19 cellular contexts compared by ENCODE assay signal in the genomic region with DNA sequence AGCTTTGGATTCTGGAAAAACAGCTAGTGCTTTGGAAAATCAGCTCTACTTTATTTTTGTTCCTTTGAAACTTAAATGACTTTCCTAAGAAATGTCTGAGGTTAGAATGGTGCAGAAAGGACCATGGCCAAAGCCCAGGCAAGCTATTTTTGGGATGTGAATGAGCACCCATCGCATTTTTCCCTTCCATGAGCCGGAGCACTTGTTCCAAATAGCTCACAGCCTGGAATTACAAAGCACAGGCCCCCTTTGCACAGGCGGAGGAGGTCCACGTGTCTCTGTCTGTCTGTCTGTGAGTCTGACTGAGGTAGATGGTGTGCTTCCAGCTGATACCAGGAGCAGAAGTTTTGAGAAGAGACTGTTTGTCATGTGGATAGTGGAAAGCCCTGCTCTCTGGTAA. TPM values are rescaled to one million over a fixed set of nuclear protein-coding genes. Genes with fewer than 3 reads are reported as not detected.
DNase-seq lines count a peak whose midpoint lies in the region; ATAC-seq, FAIRE-seq and TF ChIP-seq lines count a peak whose summit lies in the region.
"Had no signal": no experiment of that assay in that cellular context is flagged by ENCODE, and none has a peak within 500 bp of the region (broad histone marks: within the 10 kb centered on the region; RNA-seq: fewer than 3 reads in every experiment).

No MANE protein-coding gene starts in this region.

- TF ChIP-seq CTCF in CD14-positive monocyte (IDR thresholded peaks at IDR 0.05): no peak
- no peak for TF ChIP-seq CTCF in GM12878 (IDR thresholded peaks at IDR 0.05 in 2 of 3, conservative IDR thresholded peaks at IDR 0.05 in 1 of 3; ENCODE audit: control insufficient read depth in 2 of 3, extremely low read depth in 1 of 3, insufficient read depth in 1 of 3, low read depth in 3 of 3, low read length in 3 of 3)
- no peak for TF ChIP-seq CTCF in CD8-positive, alpha-beta T cell (IDR thresholded peaks at IDR 0.05)

- no peaks in the 10 kb centered on the region for H3K9me3 Mint-ChIP-seq in CD14-positive monocyte
- no peaks in the 10 kb centered on the region for H3K9me3 Mint-ChIP-seq in CD8-positive, alpha-beta T cell
- H3K9me3 Mint-ChIP-seq: activated naive CD8-positive, alpha-beta T cell treated with anti-CD3 and anti-CD28 coated beads, Interleukin-2, amount 10 ng/mL, durations not matched to agents 7 days and 5 days; IgD-negative memory B cell; neural crest cell had no signal

- H3K4me3 ChIP-seq in GM12878: no peak overlapping the region
- H3K4me3 ChIP-seq in right cardiac atrium (ENCODE audit: low read length): no peak overlapping the region
- no peak overlapping the region for H3K4me3 ChIP-seq in skeletal muscle tissue (ENCODE audit: low read length in 3 of 3)
- no peak overlapping the region for H3K4me3 ChIP-seq in CD8-positive, alpha-beta T cell (ENCODE audit: low read depth, low read length)
- H3K4me3 ChIP-seq: Peyer's patch, skin epidermis had no signal

- RAD21 ChIA-PET in GM12878 (lab: Charles Lee; ENCODE audit: unreplicated experiment): interaction anchor here (0.9 to 3.2 kb wide), 2 partner anchors 75 to 120 kb away, joined by 3 to 22 read pairs; no protein-coding TSS in a partner anchor

- no peak overlapping the region for H3K4me2 ChIP-seq in GM12878 (ENCODE audit: control insufficient read depth, insufficient read depth)

- TF ChIP-seq EP300 in GM12878 (IDR thresholded peaks at IDR 0.05; ENCODE audit: borderline replicate concordance in 1 of 2, control insufficient read depth in 1 of 2, low read depth in 2 of 2, low read length in 2 of 2): no peak

- no peak for FAIRE-seq in GM12878 (lab: Jason Lieb, UNC)
- FAIRE-seq: islet of Langerhans had no signal

- H2AFZ ChIP-seq in GM12878 (ENCODE audit: control insufficient read depth, low read depth, low read length): peak overlapping the region; percentile 13; the same call in 1 of the 2 replicates

- 46% methylated on average over 4 of the region's 4 CpGs for WGBS in GM12878 (ENCODE audit: insufficient coverage, insufficient replicate concordance, low lambda C conversion rate, missing lambda C conversion rate)
- 39% methylated on average over 4 of the region's 4 CpGs for WGBS in right cardiac atrium

- TF ChIP-seq RAD21 in GM12878 (IDR thresholded peaks at IDR 0.05; ENCODE audit: insufficient read depth, low read depth, low read length): no peak

- SMC1A ChIA-PET in GM12878 (lab: Charles Lee; ENCODE audit: uncharacterized antibody, unreplicated experiment): interaction anchor here (0.6 to 3.1 kb wide), 2 partner anchors 72 kb away, joined by 3 to 9 read pairs; no protein-coding TSS in a partner anchor

- no peaks in the 10 kb centered on the region for H3K27me3 ChIP-seq in GM12878 (replicated peaks in 1 of 2; ENCODE audit: control insufficient read depth in 2 of 2, insufficient read depth in 2 of 2, low read length in 1 of 2)
- no peaks in the 10 kb centered on the region for H3K27me3 ChIP-seq in right cardiac atrium (ENCODE audit: control insufficient read depth, insufficient read depth)
- no peaks in the 10 kb centered on the region for H3K27me3 ChIP-seq in skeletal muscle tissue (ENCODE audit: control insufficient read depth in 3 of 3, insufficient read depth in 3 of 3, low read length in 3 of 3)
- no peaks in the 10 kb centered on the region for H3K27me3 ChIP-seq in CD8-positive, alpha-beta T cell (ENCODE audit: insufficient read depth, low read length)
- H3K27me3 ChIP-seq: Peyer's patch had no signal

- CTCF ChIA-PET in GM12878 (lab: Yijun Ruan, JAX): interaction anchor here (1.0 to 5.9 kb wide), 2 partner anchors 74 to 77 kb away, joined by 4 to 47 read pairs; no protein-coding TSS in a partner anchor
- CTCF ChIA-PET in CD8-positive, alpha-beta T cell (lab: Charles Lee): interaction anchor here (1.3 kb wide), 1 partner anchor 75 kb away, joined by 3 read pairs; no protein-coding TSS in a partner anchor

- H3K36me3 ChIP-seq in GM12878 (ENCODE audit: control insufficient read depth in 2 of 2, insufficient read depth in 2 of 2, low read length in 1 of 2) (no peaks in the 10 kb centered on the region), skeletal muscle tissue (ENCODE audit: control insufficient read depth in 3 of 3, insufficient read depth in 3 of 3, low read length in 3 of 3) (peaks cover 0 to 4% (median 2%) of the 10 kb centered on the region in 3 donors)
- no peaks in the 10 kb centered on the region for H3K36me3 ChIP-seq in CD8-positive, alpha-beta T cell (ENCODE audit: insufficient read depth, low read length)

- peak overlapping the region; percentile 91 to 100 (median 97) for H3K27ac Mint-ChIP-seq in CD14-positive monocyte
- H3K27ac Mint-ChIP-seq in CD8-positive, alpha-beta T cell: no peak overlapping the region
- H3K27ac Mint-ChIP-seq: activated naive CD8-positive, alpha-beta T cell treated with anti-CD3 and anti-CD28 coated beads, Interleukin-2, amount 10 ng/mL, durations not matched to agents 7 days and 5 days had no signal

- BruUV-seq in GM12878 (replicated peaks; lab: Mats Ljungman, UMichigan): no TSS peak

- H3K9ac ChIP-seq in GM12878 (ENCODE audit: control insufficient read depth, insufficient read depth, low read length): no peak overlapping the region
- H3K9ac ChIP-seq in skeletal muscle tissue (ENCODE audit: low read depth in 1 of 3, low read length in 3 of 3): no peak overlapping the region

- peaks cover 54% of the 10 kb centered on the region for H3K4me1 Mint-ChIP-seq in CD14-positive monocyte
- H3K4me1 Mint-ChIP-seq in CD8-positive, alpha-beta T cell (ENCODE audit: low read depth): peaks cover 17% of the 10 kb centered on the region
- H3K4me1 Mint-ChIP-seq: IgD-negative memory B cell had no signal

- no peaks in the 10 kb centered on the region for H3K9me3 ChIP-seq in GM12878 (replicated peaks; ENCODE audit: control insufficient read depth, insufficient read depth, low read length)
- H3K9me3 ChIP-seq in right cardiac atrium (ENCODE audit: control insufficient read depth, low read length): no peaks in the 10 kb centered on the region
- no peaks in the 10 kb centered on the region for H3K9me3 ChIP-seq in skeletal muscle tissue (ENCODE audit: control insufficient read depth in 3 of 3, low read length in 3 of 3)
- H3K9me3 ChIP-seq in CD8-positive, alpha-beta T cell (ENCODE audit: low read length): no peaks in the 10 kb centered on the region
- H3K9me3 ChIP-seq: Peyer's patch had no signal

- TF ChIP-seq POLR2A in GM12878 (IDR thresholded peaks at IDR 0.05; ENCODE audit: low read depth, low read length): no peak

- no peak overlapping the region for H3K4me3 Mint-ChIP-seq in CD14-positive monocyte
- no peak overlapping the region for H3K4me3 Mint-ChIP-seq in CD8-positive, alpha-beta T cell
- H3K4me3 Mint-ChIP-seq: activated naive CD8-positive, alpha-beta T cell treated with anti-CD3 and anti-CD28 coated beads, Interleukin-2, amount 10 ng/mL, durations not matched to agents 7 days and 5 days; IgD-negative memory B cell; neural crest cell had no signal

- intact Hi-C loops in CD14-positive monocyte (cut with micrococcal nuclease) (no loop called here), GM12878 (cut with micrococcal nuclease; ENCODE audit: unreplicated experiment) (loop anchor here (5.0 kb wide), 1 partner anchor 121 kb away; no protein-coding TSS in a partner anchor), right cardiac atrium (cut with DNase I) (loop anchor here (10.0 kb wide), 2 partner anchors 64 to 74 kb away; no protein-coding TSS in a partner anchor)
- intact Hi-C loops in CD8-positive, alpha-beta T cell (cut with DNase I, micrococcal nuclease): no loop called here

- H3K79me2 ChIP-seq in GM12878 (ENCODE audit: control insufficient read depth, insufficient read depth, low read length): no peaks in the 10 kb centered on the region

- in situ Hi-C loops in GM12878 (cut with MboI): no loop called here

- POLR2A ChIA-PET in GM12878 (lab: Charles Lee): interaction anchor here (0.9 kb wide), 1 partner anchor 17 kb away, joined by 3 read pairs; no protein-coding TSS in a partner anchor
- POLR2A ChIA-PET in CD8-positive, alpha-beta T cell (lab: Charles Lee): no interaction called here

- peaks cover 0 to 4% (median 3%) of the 10 kb centered on the region in 3 donors for H3K27me3 Mint-ChIP-seq in CD14-positive monocyte (ENCODE audit: low read depth in 3 of 3)
- H3K27me3 Mint-ChIP-seq in CD8-positive, alpha-beta T cell (ENCODE audit: low read depth): no peaks in the 10 kb centered on the region
- H3K27me3 Mint-ChIP-seq: activated naive CD8-positive, alpha-beta T cell treated with anti-CD3 and anti-CD28 coated beads, Interleukin-2, amount 10 ng/mL, durations not matched to agents 7 days and 5 days had no signal

- no peak overlapping the region for H3K27ac ChIP-seq in GM12878 (ENCODE audit: control insufficient read depth, insufficient read depth)
- H3K27ac ChIP-seq in right cardiac atrium (ENCODE audit: low read length): peak overlapping the region; percentile 96
- peak overlapping the region; percentile 49 for H3K27ac ChIP-seq in skeletal muscle tissue (ENCODE audit: low read depth, low read length)
- no peak overlapping the region for H3K27ac ChIP-seq in CD8-positive, alpha-beta T cell (ENCODE audit: low read depth, low read length)
- H3K27ac ChIP-seq in caudate nucleus (ENCODE audit: low read depth, low read length): no peak overlapping the region

- H4K20me1 ChIP-seq in GM12878 (ENCODE audit: control insufficient read depth, insufficient read depth): no peaks in the 10 kb centered on the region

- no peaks in the 10 kb centered on the region for H3K4me1 ChIP-seq in GM12878 (ENCODE audit: control insufficient read depth, insufficient read depth, low read length)
- H3K4me1 ChIP-seq in right cardiac atrium (ENCODE audit: control insufficient read depth, insufficient read depth, low read length): peaks cover 33% of the 10 kb centered on the region
- peaks cover 36 to 67% (median 47%) of the 10 kb centered on the region in 3 donors for H3K4me1 ChIP-seq in skeletal muscle tissue (ENCODE audit: control insufficient read depth in 3 of 3, insufficient read depth in 3 of 3, low read length in 3 of 3)
- peaks cover 11% of the 10 kb centered on the region for H3K4me1 ChIP-seq in CD8-positive, alpha-beta T cell (ENCODE audit: insufficient read depth, low read length)

- no peak for ATAC-seq in GM12878
- ATAC-seq in right cardiac atrium: peak in 1 of 2 donors; percentile 2
- ATAC-seq in GM21515 (IDR thresholded peaks at IDR 0.05; ENCODE audit: unreplicated experiment): no peak
- no peak for ATAC-seq in CD8-positive, alpha-beta T cell

- peaks cover 55 to 70% of the 10 kb centered on the region in 2 donors for H3K36me3 Mint-ChIP-seq in CD14-positive monocyte
- no peaks in the 10 kb centered on the region for H3K36me3 Mint-ChIP-seq in CD8-positive, alpha-beta T cell
- H3K36me3 Mint-ChIP-seq: IgD-negative memory B cell had no signal

- DNase-seq in CD14-positive monocyte (ENCODE audit: low spot score) (no peak), GM12878 (ENCODE audit: low read depth, low spot score) (no peak), right cardiac atrium (peak in 1 of 3 donors; percentile 60), caudate nucleus (lab: John Stamatoyannopoulos, UW) (no peak), CD1c-positive myeloid dendritic cell (ENCODE audit: extremely low spot score) (no peak)
- no peak for DNase-seq in CD8-positive, alpha-beta T cell
- DNase-seq: activated naive CD8-positive, alpha-beta T cell treated with anti-CD3 and anti-CD28 coated beads, Interleukin-2, amount 10 ng/mL, durations not matched to agents 7 days and 5 days; DMS 273 treated with DMSO at 0.1 percent for 48 hours; foreskin fibroblast; NCI-H1092; NCI-H510A; Peyer's patch; T-helper 9 cell had no signal

RNA-seq across cellular contexts. Expression of gene MICAL2, which starts 50.7 kb away (rescaled TPM):
- polyA plus RNA-seq in CD14-positive monocyte (10 to 100 TPM; 39.8 to 72.5 TPM), GM12878 (2011; rRNA removed) (1.3 and 1.8 TPM in 2 replicates), GM12878 (2014; fragmentation: Illumina TruSeq; extraction: Trizol) (1.5 and 2.6 TPM in 2 replicates), GM12878 (2014; fragmentation: Nextera tagmentation; extraction: Ambion mirVana) (1 to 10 TPM in 1 of 2 experiments, under 1 TPM in 1; 0.90 to 1.5 TPM), GM12878 (2014; rRNA removed) (2.0 and 2.5 TPM in 2 replicates), GM12878 (2016; fragmentation: Nextera tagmentation; extraction: Ambion mirVana) (1 to 10 TPM; 1.7 to 2.9 TPM), right cardiac atrium (62.9 TPM)
- total RNA-seq in GM12878 (2013; cell fraction: nucleolus; rRNA removed): 1.7 and 2.6 TPM in 2 replicates
- total RNA-seq in GM12878 (2014; rRNA removed) (2.2 and 3.4 TPM in 2 replicates), GM12878 (2014; rRNA removed; fragmentation: Illumina TruSeq; extraction: Trizol) (2.9 and 3.6 TPM in 2 replicates), GM12878 (2021) (4.9 and 5.6 TPM in 2 replicates), right cardiac atrium (100 to 1,000 TPM in 1 of 4 donors, 10 to 100 TPM in 3; 92.1 to 115 (median 95.1) TPM), skeletal muscle tissue (35.5 TPM)
- polyA plus RNA-seq in GM12878 (2011; ENCODE audit: low read depth): 0.41 TPM
- polyA plus RNA-seq in GM12878 (2011; cell fraction: cytosol; rRNA removed): 0.69 and 1.3 TPM in 2 replicates
- polyA plus RNA-seq in GM12878 (2011; cell fraction: nucleus; rRNA removed): 1.3 and 1.9 TPM in 2 replicates
- 0.27 and 0.81 TPM in 2 replicates for polyA plus RNA-seq in GM12878 (2012)
- polyA minus RNA-seq in GM12878 (2011; rRNA and poly(A)+ RNA removed): 2.8 and 6.8 TPM in 2 replicates
- 1.6 and 1.7 TPM in 2 replicates for polyA minus RNA-seq in GM12878 (2011; cell fraction: cytosol; rRNA and poly(A)+ RNA removed)
- polyA minus RNA-seq in GM12878 (2011; cell fraction: nucleus; rRNA and poly(A)+ RNA removed): 2.7 and 4.9 TPM in 2 replicates
- 10 to 100 TPM; 15.8 TPM for total RNA-seq in CD8-positive, alpha-beta T cell

Comparison
In these comparisons a context has a peak if more than half of its experiments do, and no peak if none do; other contexts are left out.
1. H3K27ac ChIP-seq: peak in right cardiac atrium (single experiment) and skeletal muscle tissue (single experiment); none in GM12878 (single experiment), CD8-positive, alpha-beta T cell (single experiment) and caudate nucleus (single experiment).
2. intact Hi-C loops: an anchor here in GM12878 (5.0 kb wide) and right cardiac atrium (10.0 kb wide); none called in CD14-positive monocyte and CD8-positive, alpha-beta T cell.